In the genomic region with DNA sequence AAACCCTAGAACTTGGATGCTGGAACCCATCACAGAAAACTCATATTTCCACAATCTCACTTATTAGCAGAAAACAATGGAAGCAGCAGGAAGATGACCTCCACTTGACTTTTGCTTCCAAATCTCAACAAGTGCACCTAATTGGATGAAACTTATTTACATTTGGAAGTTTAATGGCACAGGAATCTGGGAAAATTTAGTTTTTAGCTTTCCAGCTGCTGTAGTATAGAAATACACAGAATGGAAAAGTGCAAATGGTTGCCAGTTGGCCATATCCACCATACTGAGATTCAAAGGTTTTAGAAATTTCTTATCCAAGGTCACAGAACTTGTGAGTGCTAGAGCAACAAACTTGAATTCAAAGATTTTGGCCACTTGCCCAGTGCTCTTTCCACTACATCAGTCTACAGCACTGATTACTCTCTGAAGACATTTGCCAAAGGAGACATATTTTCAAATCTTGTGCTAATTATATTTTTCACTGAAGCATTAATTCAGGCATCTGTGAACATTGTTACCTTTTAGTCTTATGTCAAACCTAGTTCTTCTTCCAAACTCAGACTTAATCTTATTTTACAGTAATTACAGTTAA, we compare ENCODE assay signal across 15 cellular contexts. TPM values are rescaled to one million over a fixed set of nuclear protein-coding genes. Genes with fewer than 3 reads are reported as not detected.
A peak's percentile ranks its signal among the peaks of the same experiment; 100 is the strongest.
DNase-seq lines count a peak whose midpoint lies in the region; ATAC-seq and TF ChIP-seq lines count a peak whose summit lies in the region.
"Had no signal": no experiment of that assay in that cellular context is flagged by ENCODE, and none has a peak within 500 bp of the region (broad histone marks: within the 10 kb centered on the region; RNA-seq: fewer than 3 reads in every experiment).

No MANE protein-coding gene starts in this region.

- TF ChIP-seq CTCF in MCF 10A (IDR thresholded peaks at IDR 0.05; ENCODE audit: unreplicated experiment) (no peak), breast epithelium (IDR thresholded peaks at IDR 0.05) (no peak), cardiac fibroblast (IDR thresholded peaks at IDR 0.05; ENCODE audit: low read depth, low read length) (no peak), smooth muscle cell (IDR thresholded peaks at IDR 0.05; ENCODE audit: borderline replicate concordance, insufficient read depth, poor library complexity, severe bottlenecking) (no peak)

- no peaks in the 10 kb centered on the region for H3K4me1 Mint-ChIP-seq in MCF 10A (ENCODE audit: insufficient read depth, unreplicated experiment)
- H3K4me1 Mint-ChIP-seq: activated CD4-positive, alpha-beta T cell treated with anti-CD3 and anti-CD28 coated beads, Interleukin-2, amount 10 ng/mL, durations not matched to agents 7 days and 5 days had no signal

- no peaks in the 10 kb centered on the region for H3K36me3 ChIP-seq in breast epithelium
- H3K36me3 ChIP-seq in aorta (ENCODE audit: control insufficient read depth in 1 of 2, insufficient read depth in 2 of 2, low read length in 1 of 2): no peaks in the 10 kb centered on the region
- no peaks in the 10 kb centered on the region for H3K36me3 ChIP-seq in smooth muscle cell (ENCODE audit: low read depth)

- no peak overlapping the region for H3K4me3 Mint-ChIP-seq in MCF 10A (ENCODE audit: unreplicated experiment)
- H3K4me3 Mint-ChIP-seq: activated CD4-positive, alpha-beta T cell treated with anti-CD3 and anti-CD28 coated beads, Interleukin-2, amount 10 ng/mL, durations not matched to agents 7 days and 5 days; brain; type B pancreatic cell had no signal

- H3K9me3 ChIP-seq in breast epithelium (no peaks in the 10 kb centered on the region), aorta (ENCODE audit: control insufficient read depth, low read length) (no peaks in the 10 kb centered on the region), smooth muscle cell (replicated peaks; ENCODE audit: low read depth) (no peaks in the 10 kb centered on the region)

- CTCF ChIA-PET in MCF 10A (lab: Yijun Ruan, JAX): no interaction called here

- peak; percentile 70 for ATAC-seq in aorta (ENCODE audit: low FRiP score)

- no peak overlapping the region for H3K9ac ChIP-seq in smooth muscle cell (ENCODE audit: low read depth)

- H2AFZ ChIP-seq in smooth muscle cell (ENCODE audit: low read depth): no peak overlapping the region

- H3F3A ChIP-seq in smooth muscle cell (ENCODE audit: low read depth): no peaks in the 10 kb centered on the region

- TF ChIP-seq POLR2A in breast epithelium (IDR thresholded peaks at IDR 0.05): no peak

- no peak overlapping the region for H3K4me3 ChIP-seq in breast epithelium
- H3K4me3 ChIP-seq in cardiac fibroblast (replicated peaks in 1 of 2; ENCODE audit: low read depth in 2 of 2, low read length in 2 of 2): no peak overlapping the region
- H3K4me3 ChIP-seq in aorta (ENCODE audit: low read length in 2 of 2): no peak overlapping the region
- no peak overlapping the region for H3K4me3 ChIP-seq in smooth muscle cell

- DNase-seq in MCF 10A (ENCODE audit: unreplicated experiment) (peak; percentile 28), breast epithelium (ENCODE audit: low spot score in 2 of 2) (no peak), cardiac fibroblast (ENCODE audit: low read depth in 2 of 2) (peak; percentile 49 to 87), left kidney (ENCODE audit: low read depth, low spot score) (peak; percentile 21), aorta (peak in 1 of 2 donors; percentile 46), germinal center (ENCODE audit: low spot score) (no peak), NCI-H2196 (lab: John Stamatoyannopoulos, UW; ENCODE audit: unreplicated experiment) (no peak), smooth muscle cell (lab: John Stamatoyannopoulos, UW; ENCODE audit: unreplicated experiment) (no peak)
- DNase-seq: ACHN; activated CD4-positive, alpha-beta T cell treated with anti-CD3 and anti-CD28 coated beads, Interleukin-2, amount 10 ng/mL, durations not matched to agents 7 days and 5 days; COR-L47; NCI-H187 treated with DMSO at 0.1 percent for 48 hours; stimulated activated CD8-positive, alpha-beta memory T cell treated with anti-CD3 and anti-CD28 coated beads, Interleukin-4, amount 100 ng/mL, for 48 hours had no signal

- no peaks in the 10 kb centered on the region for H3K36me3 Mint-ChIP-seq in MCF 10A (ENCODE audit: insufficient read depth, unreplicated experiment)
- H3K36me3 Mint-ChIP-seq: brain, type B pancreatic cell had no signal

- H4K20me1 ChIP-seq in smooth muscle cell (ENCODE audit: low read depth): no peaks in the 10 kb centered on the region

- no peak overlapping the region for H3K4me2 ChIP-seq in smooth muscle cell

- no peaks in the 10 kb centered on the region for H3K27me3 Mint-ChIP-seq in MCF 10A (ENCODE audit: insufficient read depth, unreplicated experiment)
- H3K27me3 Mint-ChIP-seq: type B pancreatic cell had no signal

- no peak overlapping the region for H3K27ac Mint-ChIP-seq in MCF 10A (ENCODE audit: low read depth, unreplicated experiment)
- H3K27ac Mint-ChIP-seq: activated CD4-positive, alpha-beta T cell treated with anti-CD3 and anti-CD28 coated beads, Interleukin-2, amount 10 ng/mL, durations not matched to agents 7 days and 5 days; type B pancreatic cell had no signal

- intact Hi-C loops in MCF 10A (cut with micrococcal nuclease): no loop called here
- intact Hi-C loops in breast epithelium (cut with DNase I; ENCODE audit: low total_unique reads): no loop called here
- intact Hi-C loops in aorta (cut with DNase I): no loop called here

- H3K9me3 Mint-ChIP-seq in MCF 10A (ENCODE audit: unreplicated experiment): no peaks in the 10 kb centered on the region
- H3K9me3 Mint-ChIP-seq: brain, type B pancreatic cell had no signal

- no TSS peak for BruUV-seq in MCF 10A (replicated peaks; lab: Mats Ljungman, UMichigan)

- H3K27me3 ChIP-seq in breast epithelium (no peaks in the 10 kb centered on the region), aorta (ENCODE audit: control insufficient read depth in 1 of 2, insufficient read depth in 2 of 2, low read length in 1 of 2) (no peaks in the 10 kb centered on the region), smooth muscle cell (ENCODE audit: low read depth) (no peaks in the 10 kb centered on the region)

- no peak overlapping the region for H3K27ac ChIP-seq in breast epithelium
- H3K27ac ChIP-seq in aorta (ENCODE audit: low read depth in 1 of 2, low read length in 2 of 2): no peak overlapping the region
- H3K27ac ChIP-seq in smooth muscle cell (ENCODE audit: low read depth): no peak overlapping the region

- H3K79me2 ChIP-seq in smooth muscle cell (ENCODE audit: low read depth): no peaks in the 10 kb centered on the region

- H3K4me1 ChIP-seq in breast epithelium (no peaks in the 10 kb centered on the region), aorta (ENCODE audit: control insufficient read depth in 1 of 2, insufficient read depth in 2 of 2, low read length in 2 of 2) (no peaks in the 10 kb centered on the region), smooth muscle cell (ENCODE audit: low read depth) (no peaks in the 10 kb centered on the region)

- POLR2A ChIA-PET in MCF 10A (lab: Yijun Ruan, JAX): interaction anchor here (0.5 to 1.6 kb wide), 2 partner anchors 13 to 16 kb away, joined by 3 to 6 read pairs; no protein-coding TSS in a partner anchor

RNA-seq across cellular contexts. Expression of a gene that starts 9.3 kb away (rescaled TPM):
- total RNA-seq in MCF 10A (2022) (99.1 and 100 TPM in 2 replicates), breast epithelium (100 to 1,000 TPM; 103 to 349 (median 146) TPM), aorta (100 to 1,000 TPM in 1 of 2 donors, 10 to 100 TPM in 1; 65.8 to 117 TPM), smooth muscle cell (165 and 174 TPM in 2 replicates)
- polyA plus RNA-seq in aorta (10 to 100 TPM; 16.9 to 36.2 TPM), smooth muscle cell (25.7 and 27.6 TPM in 2 replicates)

Comparison
In these comparisons a context has a peak if more than half of its experiments do, and no peak if none do; other contexts are left out.
1. DNase-seq: peak in MCF 10A (single experiment), cardiac fibroblast (2 of 2) and left kidney (single experiment); none in breast epithelium (0 of 2), germinal center (single experiment), NCI-H2196 (single experiment) and smooth muscle cell (single experiment).